In genomic region chrX:100615015-100615414, GRCh38 we compare ENCODE assay signal across 9 cellular contexts. TPM values are rescaled to one million over a fixed set of nuclear protein-coding genes. Genes with fewer than 3 reads are reported as not detected.
DNase-seq lines count a peak whose midpoint lies in the region; ATAC-seq and TF ChIP-seq lines count a peak whose summit lies in the region.
"Had no signal": no experiment of that assay in that cellular context is flagged by ENCODE, and none has a peak within 500 bp of the region (broad histone marks: within the 10 kb centered on the region; RNA-seq: fewer than 3 reads in every experiment).

No MANE protein-coding gene starts in this region.

- WGBS in transverse colon (ENCODE audit: low coverage in 1 of 2), 2 donors = 22% methylated on average over 3 of the region's 3 CpGs; no CpG with 5 or more reads in 1 of the 2 donors

- peak; percentile 4 for DNase-seq in NCI-H146 (lab: John Stamatoyannopoulos, UW)
- DNase-seq in NCI-H146 treated with DMSO at 0.1 percent for 48 hours (lab: John Stamatoyannopoulos, UW; ENCODE audit: unreplicated experiment) = no peak
- DNase-seq in SJCRH30 = peak; percentile 27 to 56
- DNase-seq in foreskin keratinocyte = peak; percentile 45 to 51
- DNase-seq in transverse colon = peak; percentile 18
- no peak for DNase-seq in central memory CD4-positive, alpha-beta T cell

- no peak for TF ChIP-seq EP300 in transverse colon (IDR thresholded peaks at IDR 0.05; ENCODE audit: low read depth)

- peak; percentile 64 for TF ChIP-seq CTCF in foreskin keratinocyte (conservative IDR thresholded peaks at IDR 0.05)
- TF ChIP-seq CTCF in transverse colon (IDR thresholded peaks at IDR 0.05) = peak; percentile 18 to 40 (median 34)

- in situ Hi-C loops in transverse colon (cut with MboI; ENCODE audit: low pct_ligation_motif_present in 1 of 4, low pct_unique_long_range_greater_than_20kb in 1 of 4, low sequenced_read_pairs in 3 of 4) = loop anchor here in 2 of 4 donors (25.0 kb wide), 1 partner anchor 103 kb away; no protein-coding TSS in a partner anchor

- intact Hi-C loops in transverse colon (cut with DNase I; ENCODE audit: low total_unique reads) = no loop called here

- no peaks in the 10 kb centered on the region for H3K27me3 ChIP-seq in SJCRH30
- no peaks in the 10 kb centered on the region for H3K27me3 ChIP-seq in foreskin keratinocyte
- no peaks in the 10 kb centered on the region for H3K27me3 ChIP-seq in transverse colon

- peak; percentile 99 for ATAC-seq in GM19463 (IDR thresholded peaks at IDR 0.05; ENCODE audit: unreplicated experiment)
- peak; percentile 100 for ATAC-seq in HG03378 (IDR thresholded peaks at IDR 0.05; ENCODE audit: unreplicated experiment)
- peak; percentile 92 for ATAC-seq in foreskin keratinocyte

- H3K4me3 ChIP-seq in SJCRH30 (no peak overlapping the region), transverse colon (no peak overlapping the region)

- no peaks in the 10 kb centered on the region for H3K4me1 ChIP-seq in SJCRH30
- no peaks in the 10 kb centered on the region for H3K4me1 ChIP-seq in foreskin keratinocyte
- H3K4me1 ChIP-seq in transverse colon = no peaks in the 10 kb centered on the region

- H3K27ac ChIP-seq in SJCRH30 = no peak overlapping the region
- H3K27ac ChIP-seq in foreskin keratinocyte = no peak overlapping the region
- H3K27ac ChIP-seq in transverse colon = no peak overlapping the region

- H3K36me3 ChIP-seq in SJCRH30 (no peaks in the 10 kb centered on the region), transverse colon (no peaks in the 10 kb centered on the region)

- H3K9me3 ChIP-seq in SJCRH30 (replicated peaks) = no peaks in the 10 kb centered on the region
- no peaks in the 10 kb centered on the region for H3K9me3 ChIP-seq in transverse colon

- no peak for TF ChIP-seq POLR2A in transverse colon (IDR thresholded peaks at IDR 0.05)

RNA-seq across cellular contexts. Expression of gene TSPAN6, which starts 21.6 kb away (rescaled TPM):
- 58.8 and 61.7 TPM in 2 replicates for total RNA-seq in SJCRH30 (2014; rRNA removed; shearing (Covaris generic))
- total RNA-seq in foreskin keratinocyte (18.3 and 18.4 TPM in 2 replicates), transverse colon (100 to 1,000 TPM in 2 of 4 donors, 10 to 100 TPM in 2; 16.7 to 114 (median 70.3) TPM)
- 14.5 and 16.2 TPM in 2 replicates for polyA plus RNA-seq in foreskin keratinocyte

RNA-seq across cellular contexts. Expression of gene SRPX2, which starts 29.0 kb away (rescaled TPM):
- total RNA-seq in SJCRH30 (2014; rRNA removed; shearing (Covaris generic)) = 0.97 and 1.3 TPM in 2 replicates
- total RNA-seq in foreskin keratinocyte = 0.31 and 0.49 TPM in 2 replicates
- polyA plus RNA-seq in foreskin keratinocyte = 0.36 and 0.76 TPM in 2 replicates
- total RNA-seq in transverse colon = 10 to 100 TPM in 2 of 4 donors, 1 to 10 TPM in 2; 9.3 to 72.2 (median 13.1) TPM
- total RNA-seq: CD4-positive, CD25-positive, alpha-beta regulatory T cell had no signal
- polyA plus RNA-seq: CD4-positive, CD25-positive, alpha-beta regulatory T cell had no signal

RNA-seq across cellular contexts. Expression of gene TNMD, which starts 30.3 kb away (rescaled TPM):
- not detected in 2 replicates for total RNA-seq in SJCRH30 (2014; rRNA removed; shearing (Covaris generic))
- total RNA-seq in foreskin keratinocyte = not detected in 2 replicates
- not detected in 2 replicates for polyA plus RNA-seq in foreskin keratinocyte
- 1 to 10 TPM in 1 of 4 donors, under 1 TPM in 1, not detected in 2; 0.68 to 1.1 TPM for total RNA-seq in transverse colon
- total RNA-seq: CD4-positive, CD25-positive, alpha-beta regulatory T cell had no signal
- polyA plus RNA-seq: CD4-positive, CD25-positive, alpha-beta regulatory T cell had no signal

Comparison
In these comparisons a context has a peak if more than half of its experiments do, and no peak if none do; other contexts are left out.
1. DNase-seq: peak in NCI-H146 (single experiment), SJCRH30 (2 of 2), foreskin keratinocyte (2 of 2) and transverse colon (single experiment); none in NCI-H146 treated with DMSO at 0.1 percent for 48 hours (single experiment) and central memory CD4-positive, alpha-beta T cell (single experiment).
2. Peak in every context shown above with its lines, with median percentiles within 50 percentile points of each other: ATAC-seq.